ENCODE assay signal across 8 cellular contexts in genomic region chr1:45585110-45585426, GRCh38. TPM values are rescaled to one million over a fixed set of nuclear protein-coding genes. Genes with fewer than 3 reads are reported as not detected.
DNase-seq lines count a peak whose midpoint lies in the region; ATAC-seq and TF ChIP-seq lines count a peak whose summit lies in the region.

No MANE protein-coding gene starts in this region.

- H3K9me3 ChIP-seq in CD8-positive, alpha-beta T cell (ENCODE audit: low read length): no peaks in the 10 kb centered on the region
- no peaks in the 10 kb centered on the region for H3K9me3 ChIP-seq in PC-9 (ENCODE audit: insufficient read depth, low read depth)
- no peaks in the 10 kb centered on the region for H3K9me3 ChIP-seq in esophagus (ENCODE audit: control insufficient read depth in 2 of 2, insufficient read depth in 1 of 2, low read depth in 1 of 2, low read length in 1 of 2)
- H3K9me3 ChIP-seq in ovary: no peaks in the 10 kb centered on the region

- H3K79me2 ChIP-seq in PC-9 (ENCODE audit: low read depth): peaks cover 55% of the 10 kb centered on the region

- H3K27ac Mint-ChIP-seq in CD8-positive, alpha-beta T cell: peak overlapping the region; percentile 93

- ATAC-seq in CD8-positive, alpha-beta T cell: no peak
- ATAC-seq in HG03460 (IDR thresholded peaks at IDR 0.05; ENCODE audit: unreplicated experiment): no peak

- no peak for TF ChIP-seq EP300 in ovary (IDR thresholded peaks at IDR 0.05)

- H3K27me3 Mint-ChIP-seq in CD8-positive, alpha-beta T cell (ENCODE audit: low read depth): no peaks in the 10 kb centered on the region

- H3K36me3 Mint-ChIP-seq in CD8-positive, alpha-beta T cell: peaks cover 18% of the 10 kb centered on the region

- no peaks in the 10 kb centered on the region for H3K9me2 ChIP-seq in PC-9 (ENCODE audit: insufficient read depth)

- H3K4me3 Mint-ChIP-seq in CD8-positive, alpha-beta T cell: peak overlapping the region; percentile 92

- H3K4me1 ChIP-seq in CD8-positive, alpha-beta T cell (ENCODE audit: insufficient read depth, low read length): peaks cover 23% of the 10 kb centered on the region
- H3K4me1 ChIP-seq in PC-9 (replicated peaks; ENCODE audit: insufficient read depth) (peaks cover 17% of the 10 kb centered on the region), esophagus (ENCODE audit: control insufficient read depth in 2 of 2, insufficient read depth in 2 of 2, low read length in 1 of 2) (peaks cover 0 to 4% of the 10 kb centered on the region in 2 donors), ovary (ENCODE audit: insufficient read depth) (peaks cover 11% of the 10 kb centered on the region)

- intact Hi-C loops in CD8-positive, alpha-beta T cell (cut with DNase I, micrococcal nuclease): loop anchor here (1.0 to 10.0 kb wide), 6 partner anchors 166 to 911 kb away; partner anchors contain the start of genes IPP (in 2 of the 2), ARMH1 (in 1 of the 2), BTBD19 (in 1 of the 2) and DYNLT4 (in 1 of the 2)
- intact Hi-C loops in PC-9 (cut with micrococcal nuclease; ENCODE audit: unreplicated experiment) (loop anchor here (2.0 to 10.0 kb wide), 3 partner anchors 102 to 850 kb away; partner anchors contain the start of genes BTBD19, DYNLT4, GPBP1L1 and KIF2C), ovary (cut with DNase I) (loop anchor here in 1 of 4 donors (10.0 kb wide), 2 partner anchors 240 to 570 kb away; partner anchors contain the start of genes HECTD3, MUTYH, TOE1 and UROD)

- H3K27ac ChIP-seq in CD8-positive, alpha-beta T cell (ENCODE audit: low read depth, low read length): peak overlapping the region; percentile 86
- H3K27ac ChIP-seq in PC-9 (no peak overlapping the region; the same call in 1 of the 2 replicates), esophagus (ENCODE audit: low read depth in 2 of 2, low read length in 1 of 2) (peak overlapping the region; percentile 93 to 97), ovary (peak overlapping the region in 1 of 2 donors; percentile 82)

- H3K36me3 ChIP-seq in CD8-positive, alpha-beta T cell (ENCODE audit: insufficient read depth, low read length): no peaks in the 10 kb centered on the region
- H3K36me3 ChIP-seq in PC-9 (ENCODE audit: low read depth) (peaks cover 3% of the 10 kb centered on the region; the same call in 1 of the 2 replicates), esophagus (ENCODE audit: control insufficient read depth in 2 of 2, insufficient read depth in 2 of 2, low read length in 1 of 2) (no peaks in the 10 kb centered on the region), ovary (no peaks in the 10 kb centered on the region)

- 0 to 1% methylated on average over 5 of the region's 5 CpGs for WGBS in esophagus, 2 donors
- 1 to 4% (median 1%) methylated on average over 5 of the region's 5 CpGs for WGBS in ovary, 3 donors

- peak overlapping the region; percentile 89 for H3K4me2 ChIP-seq in PC-9

- H3K27me3 ChIP-seq in CD8-positive, alpha-beta T cell (ENCODE audit: insufficient read depth, low read length): no peaks in the 10 kb centered on the region
- H3K27me3 ChIP-seq in PC-9 (ENCODE audit: insufficient read depth, low read depth) (no peaks in the 10 kb centered on the region), esophagus (ENCODE audit: control insufficient read depth in 1 of 2, insufficient read depth in 2 of 2, low read length in 2 of 2) (no peaks in the 10 kb centered on the region), ovary (no peaks in the 10 kb centered on the region)

- no peak for TF ChIP-seq CTCF in CD8-positive, alpha-beta T cell (IDR thresholded peaks at IDR 0.05)
- TF ChIP-seq CTCF in PC-9 (conservative IDR thresholded peaks at IDR 0.05) (no peak), ovary (IDR thresholded peaks at IDR 0.05) (no peak)

- H3F3A ChIP-seq in PC-9 (ENCODE audit: insufficient read depth, low read depth): peaks cover 22% of the 10 kb centered on the region

- BruUV-seq in PC-9 (replicated peaks; lab: Mats Ljungman, UMichigan): no TSS peak

- H3K4me1 Mint-ChIP-seq in CD8-positive, alpha-beta T cell (ENCODE audit: low read depth): peaks cover 39% of the 10 kb centered on the region

- POLR2A ChIA-PET in CD8-positive, alpha-beta T cell (lab: Charles Lee): interaction anchor here (0.8 to 3.4 kb wide), 5 partner anchors 63 to 245 kb away, joined by 3 to 19 read pairs (median 16); partner anchors contain the start of genes CCDC163, GPBP1L1, MMACHC and MUTYH
- POLR2A ChIA-PET in PC-9 (lab: Charles Lee; ENCODE audit: unreplicated experiment): interaction anchor here (0.6 to 0.7 kb wide), 11 partner anchors 14 to 865 kb away, joined by 3 to 23 read pairs (median 4); partner anchors contain the start of gene AKR1A1

- CTCF ChIA-PET in CD8-positive, alpha-beta T cell (lab: Charles Lee): interaction anchor here (1.4 kb wide), 1 partner anchor 16 kb away, joined by 7 read pairs; no protein-coding TSS in a partner anchor
- CTCF ChIA-PET in PC-9 (lab: Charles Lee): interaction anchor here (0.6 kb wide), 1 partner anchor 228 kb away, joined by 3 read pairs; no protein-coding TSS in a partner anchor

- peak overlapping the region; percentile 82 for H3K4me3 ChIP-seq in CD8-positive, alpha-beta T cell (ENCODE audit: low read depth, low read length)
- H3K4me3 ChIP-seq in PC-9: peak overlapping the region; percentile 86
- H3K4me3 ChIP-seq in esophagus (ENCODE audit: low read depth in 1 of 2, low read length in 2 of 2): peak overlapping the region; percentile 75 to 90
- peak overlapping the region; percentile 71 for H3K4me3 ChIP-seq in ovary

- no peak for TF ChIP-seq POLR2A in ovary (IDR thresholded peaks at IDR 0.05)

- no peaks in the 10 kb centered on the region for H3K9me3 Mint-ChIP-seq in CD8-positive, alpha-beta T cell

- H4K20me1 ChIP-seq in PC-9 (ENCODE audit: insufficient read depth): peaks cover 49% of the 10 kb centered on the region

- H2AFZ ChIP-seq in PC-9: peak overlapping the region; percentile 100; the same call in 1 of the 2 replicates

- DNase-seq in CD8-positive, alpha-beta T cell: no peak
- DNase-seq in PC-9 (no peak), ovary (no peak), RPMI8226 (no peak), hypothalamus (lab: John Stamatoyannopoulos, UW) (no peak), anterior cingulate cortex (lab: John Stamatoyannopoulos, UW) (no peak)

RNA-seq across cellular contexts. Expression of gene NASP, which starts 1.2 kb away (rescaled TPM):
- 100 to 1,000 TPM; 106 to 112 TPM for total RNA-seq in CD8-positive, alpha-beta T cell
- total RNA-seq in PC-9 (2021): 211 and 221 TPM in 2 replicates
- 10 to 100 TPM; 94.2 to 96.9 TPM for polyA plus RNA-seq in esophagus
- total RNA-seq in ovary: 100 to 1,000 TPM in 2 of 7 donors, 10 to 100 TPM in 5; 60.4 to 114 (median 76.3) TPM
- polyA plus RNA-seq in ovary: 100 to 1,000 TPM in 1 of 2 donors, 10 to 100 TPM in 1; 92.6 to 122 TPM

RNA-seq across cellular contexts. Expression of gene AKR1A1, which starts 34.4 kb away (rescaled TPM):
- total RNA-seq in CD8-positive, alpha-beta T cell: 10 to 100 TPM; 27.2 to 31.9 TPM
- total RNA-seq in PC-9 (2021) (202 and 277 TPM in 2 replicates), ovary (100 to 1,000 TPM in 2 of 7 donors, 10 to 100 TPM in 5; 39.8 to 119 (median 88.3) TPM)
- polyA plus RNA-seq in esophagus (100 to 1,000 TPM; 212 to 242 TPM), ovary (10 to 100 TPM; 75.4 to 99.0 TPM)

RNA-seq across cellular contexts. Expression of gene CCDC17, which starts 38.8 kb away (rescaled TPM):
- total RNA-seq in CD8-positive, alpha-beta T cell: 1 to 10 TPM; 3.8 to 4.5 TPM
- total RNA-seq in PC-9 (2021) (5.6 and 6.6 TPM in 2 replicates), ovary (10 to 100 TPM in 1 of 7 donors, 1 to 10 TPM in 6; 1.3 to 30.2 (median 3.7) TPM)
- polyA plus RNA-seq in esophagus (1 to 10 TPM in 1 of 2 donors, under 1 TPM in 1; 0.54 to 1.4 TPM), ovary (1 to 10 TPM; 1.4 to 1.5 TPM)
